ENCODE assay signal across 10 cellular contexts in the genomic region with DNA sequence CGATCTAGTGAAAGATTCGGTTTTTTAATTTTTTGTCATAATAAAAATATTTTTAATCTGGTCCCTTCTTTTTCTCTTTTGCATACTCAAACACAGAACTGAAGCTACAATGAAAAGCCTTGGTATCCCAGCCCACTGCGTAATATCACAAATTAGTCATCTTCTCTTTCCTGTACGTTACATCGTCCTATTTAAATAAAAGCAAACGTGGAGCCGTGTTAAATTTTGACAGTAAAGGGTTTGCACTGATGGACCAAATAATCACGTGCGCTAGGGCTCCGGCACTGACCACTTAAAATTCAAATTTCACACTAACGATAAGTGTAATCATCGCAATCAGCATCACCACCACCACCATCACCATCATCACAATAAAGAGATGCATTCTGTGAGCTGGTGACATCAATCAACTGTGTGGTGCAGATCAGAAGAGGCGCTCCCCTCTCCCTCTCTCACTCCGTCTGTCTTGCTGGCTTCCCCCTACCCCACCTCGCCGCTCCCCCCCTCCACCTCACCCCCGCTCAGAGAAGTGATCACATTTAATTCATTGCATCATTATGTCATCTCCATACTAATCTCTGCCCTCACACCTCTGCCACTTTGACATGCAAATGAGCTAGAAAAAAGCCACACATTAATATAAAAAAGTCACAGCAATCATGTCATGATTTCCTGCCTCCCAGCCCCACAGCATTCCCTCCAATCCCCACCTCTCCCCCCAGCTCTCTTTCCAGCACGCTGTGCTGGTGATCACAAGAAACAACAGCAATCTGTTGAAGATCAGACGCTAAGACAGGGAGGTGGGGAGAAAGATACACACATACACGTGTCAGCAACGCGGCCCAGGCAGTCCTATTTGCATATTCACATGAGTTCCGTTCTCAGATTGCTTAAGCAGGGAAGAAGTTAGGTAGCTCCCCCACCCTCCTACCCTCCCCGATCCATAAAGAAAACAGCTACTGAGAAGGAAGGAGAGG.
DNase-seq lines count a peak whose midpoint lies in the region; ATAC-seq, FAIRE-seq and TF ChIP-seq lines count a peak whose summit lies in the region.
"Had no signal": no experiment of that assay in that cellular context is flagged by ENCODE, and none has a peak within 500 bp of the region (broad histone marks: within the 10 kb centered on the region; RNA-seq: fewer than 3 reads in every experiment).

No MANE protein-coding gene starts in this region.

- peak overlapping the region; percentile 9 for H3K9ac ChIP-seq in mesendoderm (ENCODE audit: low read length)

- H3K4me3 Mint-ChIP-seq in activated naive CD8-positive, alpha-beta T cell = peak overlapping the region; percentile 42
- H3K4me3 Mint-ChIP-seq: natural killer cell had no signal

- no peak overlapping the region for H3K23ac ChIP-seq in mesendoderm (ENCODE audit: low read length)

- no peak overlapping the region for H2BK120ac ChIP-seq in mesendoderm (ENCODE audit: low read depth, low read length)

- TF ChIP-seq POLR2A in GM12892 (IDR thresholded peaks at IDR 0.05; ENCODE audit: low read depth, low read length) = no peak

- H2AK5ac ChIP-seq in mesendoderm (ENCODE audit: low read length) = no peak overlapping the region

- no peaks in the 10 kb centered on the region for H3K36me3 Mint-ChIP-seq in activated naive CD8-positive, alpha-beta T cell
- H3K36me3 Mint-ChIP-seq: natural killer cell had no signal

- FAIRE-seq in GM12892 (lab: Jason Lieb, UNC) = no peak

- H3K27me3 ChIP-seq in mesendoderm (ENCODE audit: insufficient read depth, low read length, poor library complexity) = no peaks in the 10 kb centered on the region

- H2BK15ac ChIP-seq in mesendoderm (replicated peaks; ENCODE audit: low read depth) = no peak overlapping the region

- H2BK5ac ChIP-seq in mesendoderm (ENCODE audit: low read length) = no peak overlapping the region

- H3K27me3 Mint-ChIP-seq in activated naive CD8-positive, alpha-beta T cell = peaks cover 26% of the 10 kb centered on the region

- peak overlapping the region; percentile 37 for H3K4me2 ChIP-seq in mesendoderm (ENCODE audit: low read length)

- no peaks in the 10 kb centered on the region for H3K79me2 ChIP-seq in mesendoderm (ENCODE audit: control insufficient read depth, insufficient read depth, low read length)

- peak overlapping the region; percentile 29 for H3K56ac ChIP-seq in mesendoderm (ENCODE audit: low read length)

- no peaks in the 10 kb centered on the region for H3K36me3 ChIP-seq in mesendoderm (ENCODE audit: control insufficient read depth, insufficient read depth, low read length)

- H3K9me3 Mint-ChIP-seq in activated naive CD8-positive, alpha-beta T cell (ENCODE audit: low read depth) = no peaks in the 10 kb centered on the region
- H3K9me3 Mint-ChIP-seq: natural killer cell had no signal

- peaks cover 15% of the 10 kb centered on the region for H3K4me1 Mint-ChIP-seq in activated naive CD8-positive, alpha-beta T cell (ENCODE audit: low read depth)

- no CpG with 5 or more reads among the region's 24 CpGs for WGBS in mesendoderm (ENCODE audit: extremely low coverage, insufficient coverage, low lambda C conversion rate)

- ATAC-seq in GM18867 (IDR thresholded peaks at IDR 0.05; ENCODE audit: unreplicated experiment) (peak; percentile 56), HG02938 (IDR thresholded peaks at IDR 0.05; ENCODE audit: unreplicated experiment) (no peak)
- ATAC-seq: natural killer cell had no signal

- H3K4me1 ChIP-seq in mesendoderm (ENCODE audit: control insufficient read depth, low read depth, low read length) = no peaks in the 10 kb centered on the region

- H3K79me1 ChIP-seq in mesendoderm (ENCODE audit: low read length) = no peaks in the 10 kb centered on the region

- H3K27ac ChIP-seq in mesendoderm (ENCODE audit: low read depth, low read length) = no peak overlapping the region

- no peak overlapping the region for H3K18ac ChIP-seq in mesendoderm (ENCODE audit: low read length)

- H3K4ac ChIP-seq in mesendoderm (ENCODE audit: low read depth, low read length) = no peak overlapping the region

- no peak overlapping the region for H3K4me3 ChIP-seq in AG10803 (ENCODE audit: low read length)
- H3K4me3 ChIP-seq in mesendoderm (ENCODE audit: low read length) = no peak overlapping the region

- no peak overlapping the region for H3K27ac Mint-ChIP-seq in activated naive CD8-positive, alpha-beta T cell
- H3K27ac Mint-ChIP-seq: natural killer cell had no signal

- no peak overlapping the region for H4K5ac ChIP-seq in mesendoderm (ENCODE audit: low read length)

- no peak for TF ChIP-seq CTCF in AG10803 (conservative IDR thresholded peaks at IDR 0.05; ENCODE audit: low read length)

- DNase-seq in AG10803 (ENCODE audit: low read depth) (peak; percentile 0), mesendoderm (peak; percentile 82), NCI-H1092 (lab: John Stamatoyannopoulos, UW) (no peak), HPDE6-E6E7 (ENCODE audit: extremely low spot score) (no peak), GM12892 (ENCODE audit: insufficient read length) (no peak)
- DNase-seq: activated CD8-positive, alpha-beta memory T cell treated with anti-CD3 and anti-CD28 coated beads, Interleukin-2, amount 50 U/mL, for 4 hours; natural killer cell had no signal

- H4K8ac ChIP-seq in mesendoderm (ENCODE audit: low read depth, low read length) = no peak overlapping the region

Comparison
In these comparisons a context has a peak if more than half of its experiments do, and no peak if none do; other contexts are left out.
1. DNase-seq: peak in AG10803 (single experiment) and mesendoderm (single experiment); none in NCI-H1092 (single experiment), HPDE6-E6E7 (single experiment) and GM12892 (single experiment).